32 cellular contexts compared by ENCODE assay signal in the genomic region with DNA sequence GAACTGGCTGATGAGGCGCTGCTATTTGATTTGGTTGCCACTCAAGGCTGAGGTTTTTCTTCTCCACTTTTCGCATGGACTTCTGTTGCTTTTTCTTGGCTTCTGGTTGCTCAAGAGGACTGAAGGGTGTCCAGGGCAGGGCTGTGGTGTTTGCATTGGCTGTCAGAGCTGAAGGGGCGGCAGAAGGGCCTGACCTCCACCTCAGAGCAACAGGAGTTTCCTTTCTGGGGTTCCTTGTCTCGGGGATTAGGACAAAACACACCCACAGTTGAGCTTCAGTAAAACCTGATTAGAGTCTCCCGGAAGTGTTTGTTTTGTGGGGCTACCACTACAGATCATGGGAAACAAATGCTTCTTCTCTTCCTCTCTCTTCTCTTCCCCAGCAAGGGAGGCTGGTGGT.
"Had no signal": no experiment of that assay in that cellular context is flagged by ENCODE, and none has a peak within 500 bp of the region (broad histone marks: within the 10 kb centered on the region; RNA-seq: fewer than 3 reads in every experiment).

No MANE protein-coding gene starts in this region.

- H3K36me3 Mint-ChIP-seq: activated CD4-positive, alpha-beta memory T cell treated with anti-CD3 and anti-CD28 coated beads for 36 hours; activated naive CD4-positive, alpha-beta T cell treated with anti-CD3 and anti-CD28 coated beads, Interleukin-2, amount 10 ng/mL, durations not matched to agents 7 days and 5 days; activated naive CD8-positive, alpha-beta T cell treated with anti-CD3 and anti-CD28 coated beads, Interleukin-2, amount 10 ng/mL, durations not matched to agents 7 days and 5 days; natural killer cell treated with Interleukin-12 subunit alpha and Interleukin-12 subunit beta and Interleukin-15 and Interleukin-18, amount 100 ng/mL, for 72 hours; stimulated activated memory B cell treated with anti-CD40 and anti-IgM and Interleukin-4, amounts not matched to agents 10 μg/mL and 1 μg/mL and 100 μg/mL, for 72 hours had no signal

- H3K4me3 Mint-ChIP-seq: activated CD4-positive, alpha-beta memory T cell treated with anti-CD3 and anti-CD28 coated beads for 36 hours; activated CD4-positive, alpha-beta T cell treated with anti-CD3 and anti-CD28 coated beads, Interleukin-2, amount 10 ng/mL, durations not matched to agents 24 days and 14 days; activated naive CD4-positive, alpha-beta T cell treated with anti-CD3 and anti-CD28 coated beads, Interleukin-2, amount 10 ng/mL, durations not matched to agents 7 days and 5 days; activated naive CD8-positive, alpha-beta T cell treated with anti-CD3 and anti-CD28 coated beads, Interleukin-2, amount 10 ng/mL, durations not matched to agents 7 days and 5 days; activated T-helper 1 cell treated with anti-CD3 and anti-CD28 coated beads, Interleukin-12 subunit alpha, Interleukin-12 subunit beta, Interleukin-2, Interleukin-4 antibody, amounts not matched to agents 30 ng/mL and 10 ng/mL and 1 ng/mL, durations not matched to agents 14 hours and 24 hours and 36 hours; endodermal cell; natural killer cell treated with Interleukin-12 subunit alpha and Interleukin-12 subunit beta and Interleukin-15 and Interleukin-18, amount 100 ng/mL, for 72 hours; stimulated activated memory B cell treated with anti-CD40 and anti-IgM and Interleukin-4, amounts not matched to agents 10 μg/mL and 1 μg/mL and 100 μg/mL, for 72 hours; T-helper 2 cell treated with Interferon-gamma antibody and Interleukin-4, amounts not matched to agents 5 μg/mL and 100 μg/mL, for 36 hours had no signal

- H3K27me3 ChIP-seq: ascending aorta, brain microvascular endothelial cell, ovary, sigmoid colon, stomach had no signal

- H3K27ac ChIP-seq: ascending aorta, brain microvascular endothelial cell, left ventricle myocardium inferior, neutrophil, ovary, sigmoid colon, stomach, suprapubic skin, tibial artery, VCaP had no signal

- H3K9me3 ChIP-seq: ascending aorta, mucosa of descending colon, neutrophil, ovary, sigmoid colon, stomach, suprapubic skin, tibial artery had no signal

- H3K4me1 ChIP-seq: ascending aorta, sigmoid colon, suprapubic skin, tibial artery had no signal

- H3K27me3 Mint-ChIP-seq: activated CD4-positive, alpha-beta memory T cell treated with anti-CD3 and anti-CD28 coated beads for 36 hours; activated CD4-positive, alpha-beta T cell treated with anti-CD3 and anti-CD28 coated beads, Interleukin-2, amount 10 ng/mL, durations not matched to agents 24 days and 14 days; activated naive CD4-positive, alpha-beta T cell treated with anti-CD3 and anti-CD28 coated beads, Interleukin-2, amount 10 ng/mL, durations not matched to agents 7 days and 5 days; activated naive CD8-positive, alpha-beta T cell treated with anti-CD3 and anti-CD28 coated beads, Interleukin-2, amount 10 ng/mL, durations not matched to agents 7 days and 5 days; natural killer cell treated with Interleukin-12 subunit alpha and Interleukin-12 subunit beta and Interleukin-15 and Interleukin-18, amount 100 ng/mL, for 72 hours had no signal

- H3K4me3 ChIP-seq: ascending aorta, left ventricle myocardium inferior, lung, mucosa of descending colon, ovary, sigmoid colon, stomach, suprapubic skin, tibial artery had no signal

- DNase-seq: activated CD4-positive, alpha-beta memory T cell treated with anti-CD3 and anti-CD28 coated beads for 36 hours; activated CD4-positive, alpha-beta T cell treated with anti-CD3 and anti-CD28 coated beads, Interleukin-2, amount 10 ng/mL, durations not matched to agents 24 days and 14 days; activated CD8-positive, alpha-beta memory T cell treated with anti-CD3 and anti-CD28 coated beads, Interleukin-2, amount 50 U/mL, for 4 hours; activated gamma-delta T cell; activated naive CD4-positive, alpha-beta T cell treated with anti-CD3 and anti-CD28 coated beads, Interleukin-2, amount 10 ng/mL, durations not matched to agents 7 days and 5 days; activated naive CD8-positive, alpha-beta T cell treated with anti-CD3 and anti-CD28 coated beads, Interleukin-2, amount 10 ng/mL, durations not matched to agents 7 days and 5 days; activated T-cell treated with anti-CD3 and anti-CD28 coated beads, Interleukin-2, amount 50 U/mL, for 1 hour; brain microvascular endothelial cell; endodermal cell; foreskin melanocyte; left ventricle myocardium inferior; mesendoderm; mucosa of descending colon; ovary; sigmoid colon; small intestine; stimulated activated CD4-positive, alpha-beta T cell treated with anti-CD3 and anti-CD28 coated beads, Interleukin-4, amount 100 ng/mL, for 4 hours; stimulated activated CD8-positive, alpha-beta memory T cell treated with anti-CD3 and anti-CD28 coated beads, Interleukin-4, amount 100 ng/mL, for 48 hours; stomach; T-helper 1 cell; tibial artery had no signal

- ATAC-seq: esophagus mucosa; mucosa of descending colon; natural killer cell treated with Interleukin-12 subunit alpha and Interleukin-12 subunit beta and Interleukin-15 and Interleukin-18, amount 100 ng/mL, for 72 hours; stimulated activated memory B cell treated with anti-CD40 and anti-IgM and Interleukin-4, amounts not matched to agents 10 μg/mL and 1 μg/mL and 100 μg/mL, for 72 hours had no signal

- H3K27ac Mint-ChIP-seq: activated CD4-positive, alpha-beta memory T cell treated with anti-CD3 and anti-CD28 coated beads for 36 hours; activated CD4-positive, alpha-beta T cell treated with anti-CD3 and anti-CD28 coated beads, Interleukin-2, amount 10 ng/mL, durations not matched to agents 24 days and 14 days; activated naive CD4-positive, alpha-beta T cell treated with anti-CD3 and anti-CD28 coated beads, Interleukin-2, amount 10 ng/mL, durations not matched to agents 7 days and 5 days; activated naive CD8-positive, alpha-beta T cell treated with anti-CD3 and anti-CD28 coated beads, Interleukin-2, amount 10 ng/mL, durations not matched to agents 7 days and 5 days; activated T-helper 1 cell treated with anti-CD3 and anti-CD28 coated beads, Interleukin-12 subunit alpha, Interleukin-12 subunit beta, Interleukin-2, Interleukin-4 antibody, amounts not matched to agents 30 ng/mL and 10 ng/mL and 1 ng/mL, durations not matched to agents 14 hours and 24 hours and 36 hours; endodermal cell; natural killer cell treated with Interleukin-12 subunit alpha and Interleukin-12 subunit beta and Interleukin-15 and Interleukin-18, amount 100 ng/mL, for 72 hours; progenitor cell of endocrine pancreas; stimulated activated memory B cell treated with anti-CD40 and anti-IgM and Interleukin-4, amounts not matched to agents 10 μg/mL and 1 μg/mL and 100 μg/mL, for 72 hours; T-helper 2 cell treated with Interferon-gamma antibody and Interleukin-4, amounts not matched to agents 5 μg/mL and 100 μg/mL, for 36 hours had no signal

- H3K4me1 Mint-ChIP-seq: activated CD4-positive, alpha-beta T cell treated with anti-CD3 and anti-CD28 coated beads, Interleukin-2, amount 10 ng/mL, durations not matched to agents 24 days and 14 days; activated naive CD4-positive, alpha-beta T cell treated with anti-CD3 and anti-CD28 coated beads, Interleukin-2, amount 10 ng/mL, durations not matched to agents 7 days and 5 days; activated naive CD8-positive, alpha-beta T cell treated with anti-CD3 and anti-CD28 coated beads, Interleukin-2, amount 10 ng/mL, durations not matched to agents 7 days and 5 days had no signal

- H3K36me3 ChIP-seq: ascending aorta, brain microvascular endothelial cell, left ventricle myocardium inferior, neutrophil, ovary, sigmoid colon, stomach, suprapubic skin, tibial artery had no signal
